ENCODE assay signal across 8 cellular contexts in genomic region chr20:47356526-47357295, GRCh38. TPM values are rescaled to one million over a fixed set of nuclear protein-coding genes. Genes with fewer than 3 reads are reported as not detected.
DNase-seq lines count a peak whose midpoint lies in the region; TF ChIP-seq lines count a peak whose summit lies in the region.

TSS of gene ZMYND8 (minus strand) at chr20:47356699. CDS start at chr20:47356670, 29 bp downstream.

- H3K27me3 Mint-ChIP-seq in H9 (ENCODE audit: low read depth), result no peaks in the 10 kb centered on the region; the same call in 1 of the 2 replicates

- H3K18ac ChIP-seq in H9 (ENCODE audit: insufficient read length, low read depth, low read length), result peak within 1 kb of the TSS; percentile 73

- H3K14ac ChIP-seq in H9 (ENCODE audit: insufficient read depth, low read length), result peak within 1 kb of the TSS; percentile 79

- H4K20me1 ChIP-seq in H9 (ENCODE audit: control insufficient read depth, insufficient read depth, insufficient read length), result no peaks in the 10 kb centered on the region

- no peak within 1 kb of the TSS for H2AFZ ChIP-seq in H9 (ENCODE audit: low read length)
- no peak within 1 kb of the TSS for H2AFZ ChIP-seq in neuron (ENCODE audit: low read depth, low read length)

- peaks cover 53% of the 10 kb centered on the region for H3K4me1 ChIP-seq in H9 (ENCODE audit: insufficient read depth, low read length)
- H3K4me1 ChIP-seq in neuron (ENCODE audit: insufficient read depth, low read length), result peaks cover 76% of the 10 kb centered on the region

- H2AK5ac ChIP-seq in H9 (ENCODE audit: insufficient read length, low read length), result no peak within 1 kb of the TSS

- H3K4ac ChIP-seq in H9 (ENCODE audit: low read depth, low read length), result peak within 1 kb of the TSS; percentile 69

- H3K4me3 ChIP-seq in SK-N-MC, result peak within 1 kb of the TSS; percentile 81
- H3K4me3 ChIP-seq in foreskin fibroblast (ENCODE audit: low read depth in 1 of 2, low read length in 2 of 2), result peak within 1 kb of the TSS; percentile 29 to 50
- peak within 1 kb of the TSS; percentile 83 for H3K4me3 ChIP-seq in neuron (ENCODE audit: low read length)

- no peaks in the 10 kb centered on the region for H3K23me2 ChIP-seq in H9 (ENCODE audit: insufficient read length, low read depth, low read length, poor library complexity, severe bottlenecking)

- H2BK120ac ChIP-seq in H9 (ENCODE audit: low read depth, low read length, poor library complexity, severe bottlenecking), result peak within 1 kb of the TSS; percentile 87

- no peak for TF ChIP-seq CTCF in H9 (conservative IDR thresholded peaks at IDR 0.05)
- no peak for TF ChIP-seq CTCF in foreskin fibroblast (IDR thresholded peaks at IDR 0.05; ENCODE audit: low read depth, low read length)

- H3K4me3 Mint-ChIP-seq in H9, result peak within 1 kb of the TSS; percentile 51 to 71

- peak within 1 kb of the TSS; percentile 37 for H2BK5ac ChIP-seq in H9 (ENCODE audit: insufficient read length, low read length)

- peaks cover 5% of the 10 kb centered on the region; the same call in 1 of the 2 replicates for H3K36me3 ChIP-seq in SK-N-MC (ENCODE audit: insufficient read depth, low read length)
- H3K36me3 ChIP-seq in neuron (ENCODE audit: insufficient read depth, low read length), result no peaks in the 10 kb centered on the region

- no peak within 1 kb of the TSS for H3K56ac ChIP-seq in H9 (ENCODE audit: insufficient read length, low read depth, low read length)

- no peak within 1 kb of the TSS for H3K23ac ChIP-seq in H9 (ENCODE audit: insufficient read length, low read depth, low read length)

- no peak within 1 kb of the TSS for H4K8ac ChIP-seq in H9 (replicated peaks; ENCODE audit: insufficient read length, low read depth, low read length)

- H2BK15ac ChIP-seq in H9 (ENCODE audit: low read depth, low read length), result no peak within 1 kb of the TSS; the same call in 1 of the 2 replicates

- H3K4me1 Mint-ChIP-seq in H9, result peaks cover 0 to 55% of the 10 kb centered on the region in 2 experiments; a peak in 3 of 4 replicates

- DNase-seq in DMS79 (lab: John Stamatoyannopoulos, UW), result peak; percentile 55
- peak; percentile 94 for DNase-seq in H9
- peak; percentile 78 for DNase-seq in NCI-H1048 (lab: John Stamatoyannopoulos, UW)
- DNase-seq in SK-N-MC (ENCODE audit: low read depth, low spot score), result peak; percentile 94
- DNase-seq in activated naive CD4-positive, alpha-beta T cell (lab: John Stamatoyannopoulos, UW), result peak; percentile 88 to 97 (median 92)
- peak; percentile 87 to 95 for DNase-seq in foreskin fibroblast
- peak; percentile 84 for DNase-seq in stromal cell of bone marrow (ENCODE audit: low read depth)

- H3K27ac Mint-ChIP-seq in H9, result peak within 1 kb of the TSS in 1 of 3 experiments; percentile 99; a peak in 6 of 7 replicates

- H3K27ac ChIP-seq in H9 (ENCODE audit: insufficient read length, low read depth, low read length) (peak within 1 kb of the TSS; percentile 94), SK-N-MC (peak within 1 kb of the TSS; percentile 93)

- no peak within 1 kb of the TSS for H2BK20ac ChIP-seq in H9 (ENCODE audit: low read depth, low read length, poor library complexity, severe bottlenecking)

- H3K9me3 ChIP-seq in H9 (ENCODE audit: control insufficient read depth, low read depth, low read length) (no peaks in the 10 kb centered on the region), SK-N-MC (ENCODE audit: low read depth, low read length) (no peaks in the 10 kb centered on the region), neuron (ENCODE audit: low read length) (no peaks in the 10 kb centered on the region)

- H2BK12ac ChIP-seq in H9 (ENCODE audit: insufficient read length, low read depth, low read length), result peak within 1 kb of the TSS; percentile 85

- H3T11ph ChIP-seq in H9 (ENCODE audit: low read length), result peak within 1 kb of the TSS; percentile 37

- H3K27me3 ChIP-seq in H9 (ENCODE audit: insufficient read depth, low read length) (no peaks in the 10 kb centered on the region), neuron (ENCODE audit: insufficient read depth, low read length) (no peaks in the 10 kb centered on the region)

- WGBS in H9 (ENCODE audit: extremely low coverage, insufficient read length, low lambda C conversion rate), result no CpG with 5 or more reads among the region's 21 CpGs

- peak within 1 kb of the TSS; percentile 67 for H4K5ac ChIP-seq in H9 (ENCODE audit: insufficient read length, low read depth, low read length)

- no peaks in the 10 kb centered on the region; a peak in 1 of 5 replicates for H3K9me3 Mint-ChIP-seq in H9

- peaks cover 62% of the 10 kb centered on the region; the same call in 1 of the 2 replicates for H3K79me2 ChIP-seq in H9 (ENCODE audit: insufficient read depth, low read length)

- peak within 1 kb of the TSS; percentile 64 for H4K91ac ChIP-seq in H9 (ENCODE audit: insufficient read length, low read depth, low read length)

- H3K4me2 ChIP-seq in H9 (ENCODE audit: insufficient read depth, insufficient read length, low read length), result peak within 1 kb of the TSS; percentile 17

- H3K9ac ChIP-seq in H9 (ENCODE audit: extremely low read depth, insufficient read length, low read length), result peak within 1 kb of the TSS; percentile 45
- H3K9ac ChIP-seq in SK-N-MC (ENCODE audit: insufficient read length), result peak within 1 kb of the TSS; percentile 86

- H3K79me1 ChIP-seq in H9 (ENCODE audit: insufficient read depth, low read depth, low read length, poor library complexity, severe bottlenecking), result no peaks in the 10 kb centered on the region

- H3K36me3 Mint-ChIP-seq in H9 (ENCODE audit: insufficient read depth in 1 of 3, low read depth in 3 of 3), result peaks cover 7 to 44% (median 18%) of the 10 kb centered on the region in 3 experiments; a peak in 6 of 7 replicates

RNA-seq across cellular contexts. Expression of gene ZMYND8, which starts in this region (rescaled TPM):
- 158 and 162 TPM in 2 replicates for total RNA-seq in H9 (2021)

Comparison
In these comparisons a context has a peak if more than half of its experiments do, and no peak if none do; other contexts are left out.
1. Peak in every context shown above with its lines: DNase-seq, H3K4me3 ChIP-seq and H3K27ac ChIP-seq.